8 cellular contexts compared by ENCODE assay signal in the genomic region with DNA sequence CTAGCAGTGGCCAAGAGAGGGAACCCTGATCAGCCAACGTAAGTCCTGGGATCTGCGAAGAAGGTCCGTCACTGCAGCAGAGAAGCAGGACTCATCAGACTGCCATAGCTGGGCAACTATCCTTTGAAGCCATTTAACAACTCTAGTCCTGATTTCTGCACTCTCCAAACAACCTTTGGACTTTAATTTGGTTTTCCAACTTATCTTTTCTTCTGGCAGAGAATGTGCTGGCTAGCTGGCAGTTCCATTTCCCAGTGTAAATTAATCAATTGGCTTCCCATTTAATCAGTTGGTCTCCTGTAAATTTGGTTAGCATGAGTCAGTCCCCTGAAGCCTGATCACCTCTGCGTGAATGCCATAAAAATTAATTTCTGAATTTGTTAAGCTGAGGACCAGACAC.
"Had no signal": no experiment of that assay in that cellular context is flagged by ENCODE, and none has a peak within 500 bp of the region (broad histone marks: within the 10 kb centered on the region; RNA-seq: fewer than 3 reads in every experiment).

No MANE protein-coding gene starts in this region.

- H3K36me3 ChIP-seq: HAP-1 had no signal

- H3K9me3 ChIP-seq: HAP-1 had no signal

- H3K4me1 ChIP-seq: HAP-1 had no signal

- DNase-seq: GM23248, GOT3, H7, HFFc6, KBM-7 had no signal

- ATAC-seq: HCT116 had no signal

- H3K4me3 ChIP-seq: GM23248, HAP-1 had no signal

- H3K27ac ChIP-seq: GM23248, HL-60 had no signal
